In genomic region chr3:174101244-174101643, GRCh38 we compare ENCODE assay signal across 1 cellular context.
TF ChIP-seq lines count a peak whose summit lies in the region.

No MANE protein-coding gene starts in this region.

TF ChIP-seq in GM23338, 12 proteins besides CTCF, POLR2A, EP300 and RAD21:
- TF ChIP-seq ZNF462 (CRISPR knock-in tag; IDR thresholded peaks at IDR 0.05) (no peak), EZH2phosphoT487 (IDR thresholded peaks at IDR 0.05; ENCODE audit: unreplicated experiment) (no peak), ETS1 (IDR thresholded peaks at IDR 0.05) (no peak), POLR2AphosphoS5 (IDR thresholded peaks at IDR 0.05; ENCODE audit: low read depth) (no peak), REST (IDR thresholded peaks at IDR 0.05; ENCODE audit: unreplicated experiment) (no peak), JUNB (IDR thresholded peaks at IDR 0.05; ENCODE audit: unreplicated experiment) (no peak), ZNF331 (CRISPR knock-in tag; IDR thresholded peaks at IDR 0.05; ENCODE audit: low read depth) (no peak), NANOG (IDR thresholded peaks at IDR 0.05; ENCODE audit: borderline replicate concordance) (no peak), EZH2 (IDR thresholded peaks at IDR 0.05; ENCODE audit: low read depth, unreplicated experiment) (no peak), CREB1 (CRISPR knock-in tag; IDR thresholded peaks at IDR 0.05; ENCODE audit: low read depth) (no peak), ZNF114 (CRISPR knock-in tag; IDR thresholded peaks at IDR 0.05) (no peak), STAT1 (IDR thresholded peaks at IDR 0.05; ENCODE audit: unreplicated experiment) (no peak)
